8 cellular contexts compared by ENCODE assay signal in genomic region chr1:83692524-83693336, GRCh38.
A peak's percentile ranks its signal among the peaks of the same experiment; 100 is the strongest.
DNase-seq lines count a peak whose midpoint lies in the region; ATAC-seq, FAIRE-seq and TF ChIP-seq lines count a peak whose summit lies in the region.

No MANE protein-coding gene starts in this region.

- DNase-seq in DND-41 (peak; percentile 79), GM23248 (peak; percentile 9), NCI-H2227 (lab: John Stamatoyannopoulos, UW; ENCODE audit: unreplicated experiment) (peak; percentile 86), brain microvascular endothelial cell (peak; percentile 37), HepG2 (ENCODE audit: low spot score) (peak; percentile 1), suprapubic skin (ENCODE audit: low spot score in 2 of 2) (no peak)
- DNase-seq in stimulated activated naive CD4-positive, alpha-beta T cell treated with Interleukin-2 at 50 U/mL for 16 hours (lab: John Stamatoyannopoulos, UW), result no peak

- H3K27ac ChIP-seq in DND-41 (ENCODE audit: low read length), result peak overlapping the region; percentile 71
- H3K27ac ChIP-seq in GM23248, result no peak overlapping the region
- no peak overlapping the region for H3K27ac ChIP-seq in brain microvascular endothelial cell
- H3K27ac ChIP-seq in HepG2 (ENCODE audit: extremely low read length, insufficient read depth, low read length), result no peak overlapping the region
- no peak overlapping the region for H3K27ac ChIP-seq in suprapubic skin

- H3K9ac ChIP-seq in DND-41 (ENCODE audit: low read depth, low read length) (peak overlapping the region; percentile 39), GM23248 (no peak overlapping the region), HepG2 (ENCODE audit: insufficient read depth, low read depth, low read length) (peak overlapping the region; percentile 43; the same call in 1 of the 2 replicates)

- POLR2A ChIA-PET in HepG2 (lab: Yijun Ruan, JAX), result no interaction called here

- CTCF ChIA-PET in HepG2 (lab: Yijun Ruan, JAX; ENCODE audit: low intra/inter-chr PET ratio, low total read pairs), result no interaction called here

- peaks cover 29% of the 10 kb centered on the region for H3K4me1 ChIP-seq in DND-41 (ENCODE audit: insufficient read depth, low read length)
- H3K4me1 ChIP-seq in GM23248 (ENCODE audit: insufficient read depth), result no peaks in the 10 kb centered on the region; the same call in 1 of the 2 replicates
- peaks cover 12% of the 10 kb centered on the region; the same call in 1 of the 2 replicates for H3K4me1 ChIP-seq in HepG2 (ENCODE audit: insufficient read depth, low read length)
- peaks cover 10% of the 10 kb centered on the region for H3K4me1 ChIP-seq in suprapubic skin

- H3K9me3 ChIP-seq in DND-41 (ENCODE audit: insufficient read depth, low read length, severe bottlenecking), result no peaks in the 10 kb centered on the region
- no peaks in the 10 kb centered on the region for H3K9me3 ChIP-seq in GM23248 (ENCODE audit: low read depth)
- H3K9me3 ChIP-seq in HepG2 (ENCODE audit: low read length), result peaks cover 21% of the 10 kb centered on the region; the same call in 1 of the 2 replicates
- H3K9me3 ChIP-seq in suprapubic skin, result peaks cover 3% of the 10 kb centered on the region

- H3K4me2 ChIP-seq in DND-41 (ENCODE audit: insufficient read depth, low read length), result peak overlapping the region; percentile 71
- peak overlapping the region; percentile 35 for H3K4me2 ChIP-seq in GM23248 (ENCODE audit: unreplicated experiment)
- peak overlapping the region; percentile 82 for H3K4me2 ChIP-seq in HepG2 (ENCODE audit: low read depth, low read length)

- ATAC-seq in DND-41 (ENCODE audit: insufficient read depth, low read depth), result peak; percentile 96
- ATAC-seq in HepG2, result peak; percentile 93
- ATAC-seq in HG03108 (IDR thresholded peaks at IDR 0.05; ENCODE audit: unreplicated experiment), result no peak

- TF ChIP-seq POLR2A in HepG2 (IDR thresholded peaks at IDR 0.05; ENCODE audit: insufficient read depth in 1 of 2, low read depth in 2 of 2, low read length in 2 of 2) (no peak), suprapubic skin (IDR thresholded peaks at IDR 0.05) (no peak)

- in situ Hi-C loops in GM23248 (cut with MboI) (no loop called here), brain microvascular endothelial cell (cut with HindIII; ENCODE audit: low pct_ligation_motif_present, low sequenced_read_pairs) (no loop called here), HepG2 (cut with HindIII; ENCODE audit: extremely low pct_ligation_motif_present, low pct_unique_long_range_greater_than_20kb) (no loop called here)

- peak overlapping the region; percentile 71 for H2AFZ ChIP-seq in DND-41 (ENCODE audit: low read depth, low read length)
- H2AFZ ChIP-seq in GM23248, result no peak overlapping the region; the same call in 1 of the 2 replicates
- peak overlapping the region; percentile 63 for H2AFZ ChIP-seq in HepG2 (ENCODE audit: low read length)

- H4K20me1 ChIP-seq in DND-41 (ENCODE audit: insufficient read depth, low read length), result no peaks in the 10 kb centered on the region
- no peaks in the 10 kb centered on the region for H4K20me1 ChIP-seq in GM23248 (ENCODE audit: insufficient read depth)
- H4K20me1 ChIP-seq in HepG2 (ENCODE audit: insufficient read depth, low read length), result no peaks in the 10 kb centered on the region

- TF ChIP-seq CTCF in DND-41 (IDR thresholded peaks at IDR 0.05; ENCODE audit: borderline replicate concordance, extremely low read depth, low read length, poor library complexity, severe bottlenecking) (no peak), brain microvascular endothelial cell (IDR thresholded peaks at IDR 0.05; ENCODE audit: low read depth, low read length, missing control alignments) (no peak), HepG2 (CRISPR knock-in tag; IDR thresholded peaks at IDR 0.05) (no peak), suprapubic skin (IDR thresholded peaks at IDR 0.05) (no peak)

- H3K79me2 ChIP-seq in DND-41 (ENCODE audit: insufficient read depth, low read length), result no peaks in the 10 kb centered on the region
- no peaks in the 10 kb centered on the region for H3K79me2 ChIP-seq in GM23248 (ENCODE audit: insufficient read depth)
- H3K79me2 ChIP-seq in HepG2 (ENCODE audit: insufficient read depth, low read length), result no peaks in the 10 kb centered on the region

- H3K4me3 ChIP-seq in DND-41 (ENCODE audit: low read depth in 1 of 2, low read length in 2 of 2) (peak overlapping the region; percentile 18 to 55; a peak in 3 of 4 replicates), GM23248 (peak overlapping the region; percentile 51), brain microvascular endothelial cell (ENCODE audit: low read depth, low read length) (peak overlapping the region; percentile 39), HepG2 (replicated peaks in 1 of 3; ENCODE audit: insufficient read depth in 1 of 3, low read depth in 2 of 3, low read length in 3 of 3) (peak overlapping the region; percentile 39 to 52 (median 50)), suprapubic skin (peak overlapping the region; percentile 38)

- no peaks in the 10 kb centered on the region for H3K9me2 ChIP-seq in GM23248 (ENCODE audit: insufficient read depth)

- FAIRE-seq in HepG2 (lab: Jason Lieb, UNC), result no peak

- 32 to 38% methylated on average over 12 of the region's 12 CpGs for WGBS in GM23248 (ENCODE audit: low coverage in 1 of 2, low lambda C conversion rate in 2 of 2, missing lambda C conversion rate in 2 of 2), 2 experiments
- WGBS in HepG2 (ENCODE audit: low lambda C conversion rate), result 6% methylated on average over 10 of the region's 12 CpGs
- WGBS in suprapubic skin, result 29% methylated on average over 12 of the region's 12 CpGs

- H3F3A ChIP-seq in GM23248 (ENCODE audit: insufficient read depth), result no peaks in the 10 kb centered on the region

- intact Hi-C loops in HepG2 (cut with micrococcal nuclease; ENCODE audit: unreplicated experiment), result no loop called here

- TF ChIP-seq RAD21 in HepG2 (CRISPR knock-in tag; IDR thresholded peaks at IDR 0.05), result no peak

- H3K27me3 ChIP-seq in DND-41 (ENCODE audit: insufficient read depth, low read length, poor library complexity) (no peaks in the 10 kb centered on the region), GM23248 (replicated peaks; ENCODE audit: insufficient read depth) (0 out of 2 replicates have a peak, but pooled peaks cover 8% of the 10 kb centered on the region), brain microvascular endothelial cell (replicated peaks) (no peaks in the 10 kb centered on the region), HepG2 (ENCODE audit: control insufficient read depth in 1 of 2, insufficient read depth in 2 of 2, low read length in 2 of 2) (0 out of 5 replicates have a peak, but pooled peaks cover 0 to 4% of the 10 kb centered on the region in 2 experiments), suprapubic skin (no peaks in the 10 kb centered on the region)

- no TSS peak for BruUV-seq in HepG2 (replicated peaks; lab: Mats Ljungman, UMichigan)

- no peak for TF ChIP-seq EP300 in HepG2 (IDR thresholded peaks at IDR 0.05; ENCODE audit: low read depth in 2 of 2, low read length in 2 of 2)
- no peak for TF ChIP-seq EP300 in HepG2 (CRISPR knock-in tag; IDR thresholded peaks at IDR 0.05; ENCODE audit: borderline replicate concordance)
- no peak for TF ChIP-seq EP300 in suprapubic skin (IDR thresholded peaks at IDR 0.05)

- H3K36me3 ChIP-seq in DND-41 (ENCODE audit: insufficient read depth, low read length), result no peaks in the 10 kb centered on the region
- H3K36me3 ChIP-seq in GM23248 (ENCODE audit: low read depth), result no peaks in the 10 kb centered on the region
- H3K36me3 ChIP-seq in brain microvascular endothelial cell (replicated peaks), result no peaks in the 10 kb centered on the region
- no peaks in the 10 kb centered on the region for H3K36me3 ChIP-seq in HepG2 (replicated peaks in 1 of 2; ENCODE audit: control insufficient read depth in 1 of 2, insufficient read depth in 2 of 2, low read length in 2 of 2)
- H3K36me3 ChIP-seq in suprapubic skin, result no peaks in the 10 kb centered on the region

TF ChIP-seq in HepG2, 621 proteins besides CTCF, POLR2A, EP300 and RAD21:
- TF ChIP-seq TP53 (CRISPR knock-in tag; conservative IDR thresholded peaks at IDR 0.05), result no peak
- TF ChIP-seq ZNF749 (CRISPR knock-in tag; IDR thresholded peaks at IDR 0.05; ENCODE audit: borderline replicate concordance), result no peak
- TF ChIP-seq SP1 (IDR thresholded peaks at IDR 0.05), result no peak
- no peak for TF ChIP-seq SP1 (CRISPR knock-in tag; IDR thresholded peaks at IDR 0.05)
- TF ChIP-seq ZFP1 (CRISPR knock-in tag; IDR thresholded peaks at IDR 0.05), result no peak

Comparison
In these comparisons a context has a peak if more than half of its experiments do, and no peak if none do; other contexts are left out.
1. DNase-seq: peak in DND-41 (single experiment), GM23248 (single experiment), NCI-H2227 (single experiment), brain microvascular endothelial cell (single experiment) and HepG2 (single experiment); none in suprapubic skin (0 of 2) and stimulated activated naive CD4-positive, alpha-beta T cell treated with Interleukin-2 at 50 U/mL for 16 hours (single experiment).
2. Peak in every context shown above with its lines, with median percentiles within 50 percentile points of each other: H3K4me2 ChIP-seq and H3K4me3 ChIP-seq.